Comparison of ENCODE assay signal across 9 cellular contexts in the genomic region with DNA sequence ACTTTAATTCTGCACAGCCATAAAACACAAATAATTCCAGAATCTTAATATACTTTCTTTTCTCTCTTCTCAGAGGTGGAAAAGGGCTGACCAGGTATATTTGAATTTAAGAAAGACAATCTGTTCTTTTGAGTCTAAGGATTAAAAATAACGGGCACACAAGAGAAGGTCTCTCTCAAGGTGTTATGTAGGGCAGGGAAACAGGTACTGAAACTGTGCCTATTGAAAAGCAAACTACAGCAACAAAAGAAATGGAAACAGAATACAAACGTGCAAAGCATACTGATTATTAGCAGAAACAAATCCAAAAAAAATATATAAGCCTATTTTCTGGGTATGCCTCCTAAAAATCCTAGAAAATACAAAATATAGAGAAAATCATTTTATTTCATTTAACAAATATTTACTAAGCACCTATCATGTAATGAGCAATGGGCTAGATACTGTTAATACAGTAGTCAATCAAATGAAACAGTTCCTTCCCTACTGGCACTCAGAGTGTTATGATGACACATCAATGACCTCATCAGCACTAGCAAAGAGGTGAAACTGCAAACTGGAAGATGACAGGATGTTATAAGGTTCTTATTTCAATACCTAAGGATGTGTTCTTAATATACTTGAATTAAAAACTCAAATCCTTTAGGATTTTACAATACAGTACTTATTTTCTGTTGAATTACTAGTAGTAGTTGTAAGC.
DNase-seq lines count a peak whose midpoint lies in the region; ATAC-seq, FAIRE-seq and TF ChIP-seq lines count a peak whose summit lies in the region.
"Had no signal": no experiment of that assay in that cellular context is flagged by ENCODE, and none has a peak within 500 bp of the region (broad histone marks: within the 10 kb centered on the region; RNA-seq: fewer than 3 reads in every experiment).

No MANE protein-coding gene starts in this region.

- H3K4me1 Mint-ChIP-seq in GM23338 (peaks cover 9% of the 10 kb centered on the region), glutamatergic neuron (ENCODE audit: low read depth, unreplicated experiment) (peaks cover 8% of the 10 kb centered on the region)

- no peaks in the 10 kb centered on the region; the same call in 1 of the 2 replicates for H4K20me1 ChIP-seq in GM23338 (replicated peaks; ENCODE audit: insufficient read depth)

- H3K79me2 ChIP-seq in GM23338 (replicated peaks; ENCODE audit: insufficient read depth), result peaks cover 7% of the 10 kb centered on the region; the same call in 1 of the 2 replicates

- H3K4me3 Mint-ChIP-seq in GM23338 (no peak overlapping the region), glutamatergic neuron (ENCODE audit: unreplicated experiment) (no peak overlapping the region)

- H3K27me3 Mint-ChIP-seq in GM23338 (ENCODE audit: insufficient read depth, low read depth, poor library complexity) (no peaks in the 10 kb centered on the region), glutamatergic neuron (ENCODE audit: unreplicated experiment) (no peaks in the 10 kb centered on the region)

- ATAC-seq in GM23338, result no peak
- ATAC-seq in GM21825 (IDR thresholded peaks at IDR 0.05; ENCODE audit: unreplicated experiment), result no peak

- no peaks in the 10 kb centered on the region for H3K36me3 ChIP-seq in GM23338 (ENCODE audit: insufficient read depth)

- H3K36me3 Mint-ChIP-seq in GM23338 (ENCODE audit: low read depth) (no peaks in the 10 kb centered on the region), glutamatergic neuron (ENCODE audit: unreplicated experiment) (no peaks in the 10 kb centered on the region)

- 0 out of 2 replicates have a peak overlapping the region, but pooled peaks have one; percentile 12 for H3K4me2 ChIP-seq in GM23338

- no peak overlapping the region for H3K4me3 ChIP-seq in GM23338
- no peak overlapping the region for H3K4me3 ChIP-seq in fibroblast of villous mesenchyme (ENCODE audit: low read depth, low read length)
- H3K4me3 ChIP-seq: cardiac muscle cell had no signal

- no peaks in the 10 kb centered on the region for H3K9me2 ChIP-seq in GM23338 (ENCODE audit: insufficient read depth)

- H3F3A ChIP-seq in GM23338 (replicated peaks; ENCODE audit: low read depth), result no peaks in the 10 kb centered on the region

- FAIRE-seq in RCC 7860 (lab: Jason Lieb, UNC) (peak; percentile 82), D721Med (lab: Jason Lieb, UNC) (no peak)

- H3K9me3 Mint-ChIP-seq in GM23338 (no peaks in the 10 kb centered on the region), glutamatergic neuron (ENCODE audit: unreplicated experiment) (no peaks in the 10 kb centered on the region)

- no peak overlapping the region for H3K27ac ChIP-seq in GM23338 (ENCODE audit: low read depth)
- H3K27ac ChIP-seq: cardiac muscle cell had no signal

- TF ChIP-seq CTCF in GM23338 (conservative IDR thresholded peaks at IDR 0.05; ENCODE audit: low read depth in 2 of 2) (no peak), fibroblast of villous mesenchyme (IDR thresholded peaks at IDR 0.05; ENCODE audit: insufficient read depth, low read depth, low read length) (no peak), glutamatergic neuron (IDR thresholded peaks at IDR 0.05; ENCODE audit: partially characterized antibody, unreplicated experiment) (no peak), D721Med (IDR thresholded peaks at IDR 0.05; ENCODE audit: insufficient read depth, missing control alignments) (no peak)

- DNase-seq in Daoy (ENCODE audit: low read depth) (peak; percentile 64), GM23338 (ENCODE audit: low spot score) (no peak), RCC 7860 (ENCODE audit: low spot score) (peak; percentile 48), fibroblast of villous mesenchyme (ENCODE audit: low read depth) (peak; percentile 29), glutamatergic neuron (no peak), NCI-H1436 (lab: John Stamatoyannopoulos, UW) (no peak), D721Med (ENCODE audit: insufficient read length, low spot score) (no peak)

- H3K27ac Mint-ChIP-seq in GM23338, result peak overlapping the region; percentile 31; the same call in 1 of the 2 replicates
- H3K27ac Mint-ChIP-seq in glutamatergic neuron (ENCODE audit: unreplicated experiment), result no peak overlapping the region

- no peak overlapping the region for H2AFZ ChIP-seq in GM23338

- peaks cover 8% of the 10 kb centered on the region; the same call in 1 of the 2 replicates for H3K4me1 ChIP-seq in GM23338 (ENCODE audit: insufficient read depth)

- no peaks in the 10 kb centered on the region for H3K27me3 ChIP-seq in GM23338 (ENCODE audit: insufficient read depth)
- H3K27me3 ChIP-seq: cardiac muscle cell had no signal

TF ChIP-seq in GM23338, 12 proteins besides CTCF, POLR2A, EP300 and RAD21:
- TF ChIP-seq NANOG (IDR thresholded peaks at IDR 0.05; ENCODE audit: borderline replicate concordance), result no peak
- 0 out of 2 replicates have a peak, but pooled peaks have one; percentile 9 for TF ChIP-seq CREB1 (CRISPR knock-in tag; IDR thresholded peaks at IDR 0.05; ENCODE audit: low read depth)
- TF ChIP-seq, protein P1, sequence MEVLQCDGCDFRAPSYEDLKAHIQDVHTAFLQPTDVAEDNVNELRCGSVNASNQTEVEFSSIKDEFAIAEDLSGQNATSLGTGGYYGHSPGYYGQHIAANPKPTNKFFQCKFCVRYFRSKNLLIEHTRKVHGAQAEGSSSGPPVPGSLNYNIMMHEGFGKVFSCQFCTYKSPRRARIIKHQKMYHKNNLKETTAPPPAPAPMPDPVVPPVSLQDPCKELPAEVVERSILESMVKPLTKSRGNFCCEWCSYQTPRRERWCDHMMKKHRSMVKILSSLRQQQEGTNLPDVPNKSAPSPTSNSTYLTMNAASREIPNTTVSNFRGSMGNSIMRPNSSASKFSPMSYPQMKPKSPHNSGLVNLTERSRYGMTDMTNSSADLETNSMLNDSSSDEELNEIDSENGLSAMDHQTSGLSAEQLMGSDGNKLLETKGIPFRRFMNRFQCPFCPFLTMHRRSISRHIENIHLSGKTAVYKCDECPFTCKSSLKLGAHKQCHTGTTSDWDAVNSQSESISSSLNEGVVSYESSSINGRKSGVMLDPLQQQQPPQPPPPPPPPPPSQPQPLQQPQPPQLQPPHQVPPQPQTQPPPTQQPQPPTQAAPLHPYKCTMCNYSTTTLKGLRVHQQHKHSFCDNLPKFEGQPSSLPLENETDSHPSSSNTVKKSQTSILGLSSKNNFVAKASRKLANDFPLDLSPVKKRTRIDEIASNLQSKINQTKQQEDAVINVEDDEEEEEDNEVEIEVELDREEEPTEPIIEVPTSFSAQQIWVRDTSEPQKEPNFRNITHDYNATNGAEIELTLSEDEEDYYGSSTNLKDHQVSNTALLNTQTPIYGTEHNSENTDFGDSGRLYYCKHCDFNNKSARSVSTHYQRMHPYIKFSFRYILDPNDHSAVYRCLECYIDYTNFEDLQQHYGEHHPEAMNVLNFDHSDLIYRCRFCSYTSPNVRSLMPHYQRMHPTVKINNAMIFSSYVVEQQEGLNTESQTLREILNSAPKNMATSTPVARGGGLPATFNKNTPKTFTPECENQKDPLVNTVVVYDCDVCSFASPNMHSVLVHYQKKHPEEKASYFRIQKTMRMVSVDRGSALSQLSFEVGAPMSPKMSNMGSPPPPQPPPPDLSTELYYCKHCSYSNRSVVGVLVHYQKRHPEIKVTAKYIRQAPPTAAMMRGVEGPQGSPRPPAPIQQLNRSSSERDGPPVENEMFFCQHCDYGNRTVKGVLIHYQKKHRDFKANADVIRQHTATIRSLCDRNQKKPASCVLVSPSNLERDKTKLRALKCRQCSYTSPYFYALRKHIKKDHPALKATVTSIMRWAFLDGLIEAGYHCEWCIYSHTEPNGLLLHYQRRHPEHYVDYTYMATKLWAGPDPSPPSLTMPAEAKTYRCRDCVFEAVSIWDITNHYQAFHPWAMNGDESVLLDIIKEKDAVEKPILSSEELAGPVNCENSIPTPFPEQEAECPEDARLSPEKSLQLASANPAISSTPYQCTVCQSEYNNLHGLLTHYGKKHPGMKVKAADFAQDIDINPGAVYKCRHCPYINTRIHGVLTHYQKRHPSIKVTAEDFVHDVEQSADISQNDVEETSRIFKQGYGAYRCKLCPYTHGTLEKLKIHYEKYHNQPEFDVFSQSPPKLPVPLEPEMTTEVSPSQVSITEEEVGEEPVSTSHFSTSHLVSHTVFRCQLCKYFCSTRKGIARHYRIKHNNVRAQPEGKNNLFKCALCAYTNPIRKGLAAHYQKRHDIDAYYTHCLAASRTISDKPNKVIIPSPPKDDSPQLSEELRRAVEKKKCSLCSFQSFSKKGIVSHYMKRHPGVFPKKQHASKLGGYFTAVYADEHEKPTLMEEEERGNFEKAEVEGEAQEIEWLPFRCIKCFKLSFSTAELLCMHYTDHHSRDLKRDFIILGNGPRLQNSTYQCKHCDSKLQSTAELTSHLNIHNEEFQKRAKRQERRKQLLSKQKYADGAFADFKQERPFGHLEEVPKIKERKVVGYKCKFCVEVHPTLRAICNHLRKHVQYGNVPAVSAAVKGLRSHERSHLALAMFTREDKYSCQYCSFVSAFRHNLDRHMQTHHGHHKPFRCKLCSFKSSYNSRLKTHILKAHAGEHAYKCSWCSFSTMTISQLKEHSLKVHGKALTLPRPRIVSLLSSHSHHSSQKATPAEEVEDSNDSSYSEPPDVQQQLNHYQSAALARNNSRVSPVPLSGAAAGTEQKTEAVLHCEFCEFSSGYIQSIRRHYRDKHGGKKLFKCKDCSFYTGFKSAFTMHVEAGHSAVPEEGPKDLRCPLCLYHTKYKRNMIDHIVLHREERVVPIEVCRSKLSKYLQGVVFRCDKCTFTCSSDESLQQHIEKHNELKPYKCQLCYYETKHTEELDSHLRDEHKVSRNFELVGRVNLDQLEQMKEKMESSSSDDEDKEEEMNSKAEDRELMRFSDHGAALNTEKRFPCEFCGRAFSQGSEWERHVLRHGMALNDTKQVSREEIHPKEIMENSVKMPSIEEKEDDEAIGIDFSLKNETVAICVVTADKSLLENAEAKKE (CRISPR knock-in tag; IDR thresholded peaks at IDR 0.05), result no peak
- no peak for TF ChIP-seq EZH2 (IDR thresholded peaks at IDR 0.05; ENCODE audit: low read depth, unreplicated experiment)

Comparison
In these comparisons a context has a peak if more than half of its experiments do, and no peak if none do; other contexts are left out.
1. DNase-seq: peak in Daoy (single experiment), RCC 7860 (single experiment) and fibroblast of villous mesenchyme (single experiment); none in GM23338 (single experiment), glutamatergic neuron (single experiment), NCI-H1436 (single experiment) and D721Med (single experiment).